In genomic region chr3:48596157-48596556, GRCh38 we compare ENCODE assay signal across 1 cellular context.
TF ChIP-seq lines count a peak whose summit lies in the region.

No MANE protein-coding gene starts in this region.

TF ChIP-seq in HepG2, 621 proteins besides CTCF, POLR2A, EP300 and RAD21:
- TF ChIP-seq ZNF382 (CRISPR knock-in tag; IDR thresholded peaks at IDR 0.05; ENCODE audit: borderline replicate concordance) (0 out of 2 replicates have a peak, but pooled peaks have one; percentile 35), HMGXB4 (CRISPR knock-in tag; IDR thresholded peaks at IDR 0.05; ENCODE audit: borderline replicate concordance in 1 of 2, low read depth in 1 of 2) (0 out of 4 replicates have a peak, but pooled peaks of 1 of the 2 experiments have one; percentile 26), ADNP (CRISPR knock-in tag; IDR thresholded peaks at IDR 0.05) (no peak)
